ENCODE assay signal across 8 cellular contexts in the genomic region with DNA sequence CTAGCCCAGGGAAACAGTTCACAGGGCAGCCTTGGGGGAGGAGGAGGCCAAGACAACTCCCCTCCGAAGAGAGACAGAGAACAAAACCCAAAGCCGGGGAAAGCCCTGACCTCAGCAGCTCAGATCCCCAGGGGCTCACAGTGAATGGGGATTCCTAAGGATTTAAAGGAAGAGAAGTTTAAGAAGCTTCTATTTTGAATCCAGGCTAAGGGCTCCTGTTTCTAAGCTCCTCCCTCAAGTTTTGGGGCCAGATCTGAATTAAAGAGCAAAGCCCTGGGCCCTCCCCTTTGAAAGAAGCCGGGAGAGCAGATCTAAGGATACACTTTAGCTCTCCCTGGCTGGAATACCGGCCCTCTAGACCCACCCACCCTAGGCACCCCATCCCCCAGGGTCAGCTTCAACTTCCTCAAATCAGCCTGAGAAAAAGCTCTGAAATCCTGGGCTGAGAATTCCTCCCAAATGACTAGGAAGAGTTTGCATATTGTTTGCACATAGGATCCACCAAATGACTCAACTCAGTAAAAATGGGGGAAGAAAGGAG. TPM values are rescaled to one million over a fixed set of nuclear protein-coding genes. Genes with fewer than 3 reads are reported as not detected.
DNase-seq lines count a peak whose midpoint lies in the region; ATAC-seq and TF ChIP-seq lines count a peak whose summit lies in the region.

No MANE protein-coding gene starts in this region.

- no peak for TF ChIP-seq POLR2A in thyroid gland (IDR thresholded peaks at IDR 0.05)

- no peaks in the 10 kb centered on the region for H3K9me3 Mint-ChIP-seq in activated naive CD8-positive, alpha-beta T cell (ENCODE audit: low read depth)
- H3K9me3 Mint-ChIP-seq in activated naive CD8-positive, alpha-beta T cell treated with anti-CD3 and anti-CD28 coated beads for 36 hours, result no peaks in the 10 kb centered on the region
- no peaks in the 10 kb centered on the region for H3K9me3 Mint-ChIP-seq in activated CD8-positive, alpha-beta T cell treated with anti-CD3 and anti-CD28 coated beads, Interleukin-2, amount 10 ng/mL, durations not matched to agents 7 days and 5 days (ENCODE audit: insufficient read depth)

- peak overlapping the region; percentile 34 for H3K27ac Mint-ChIP-seq in activated naive CD8-positive, alpha-beta T cell
- no peak overlapping the region for H3K27ac Mint-ChIP-seq in activated naive CD8-positive, alpha-beta T cell treated with anti-CD3 and anti-CD28 coated beads for 36 hours
- peak overlapping the region; percentile 57 for H3K27ac Mint-ChIP-seq in activated CD8-positive, alpha-beta T cell treated with anti-CD3 and anti-CD28 coated beads, Interleukin-2, amount 10 ng/mL, durations not matched to agents 7 days and 5 days

- DNase-seq in activated naive CD8-positive, alpha-beta T cell treated with anti-CD3 and anti-CD28 coated beads for 36 hours, result no peak
- no peak for DNase-seq in activated CD8-positive, alpha-beta T cell treated with anti-CD3 and anti-CD28 coated beads, Interleukin-2, amount 10 ng/mL, durations not matched to agents 7 days and 5 days
- DNase-seq in thyroid gland (peak; percentile 18 to 26), ureter (ENCODE audit: low spot score) (no peak), NK-92 (lab: John Stamatoyannopoulos, UW; ENCODE audit: unreplicated experiment) (no peak)
- no peak for DNase-seq in NK-92 treated with Interleukin-12 subunit alpha and Interleukin-12 subunit beta, amount 100 ng/mL, for 24 hours (lab: John Stamatoyannopoulos, UW)

- peaks cover 33 to 37% of the 10 kb centered on the region in 2 donors for H3K4me1 ChIP-seq in thyroid gland

- 9 to 15% methylated on average over 4 of the region's 4 CpGs for WGBS in thyroid gland, 2 donors

- H3K36me3 ChIP-seq in thyroid gland, result no peaks in the 10 kb centered on the region

- H3K9me3 ChIP-seq in thyroid gland, result no peaks in the 10 kb centered on the region

- H3K4me1 Mint-ChIP-seq in activated naive CD8-positive, alpha-beta T cell (ENCODE audit: low read depth), result peaks cover 29% of the 10 kb centered on the region
- peaks cover 18% of the 10 kb centered on the region for H3K4me1 Mint-ChIP-seq in activated naive CD8-positive, alpha-beta T cell treated with anti-CD3 and anti-CD28 coated beads for 36 hours
- H3K4me1 Mint-ChIP-seq in activated CD8-positive, alpha-beta T cell treated with anti-CD3 and anti-CD28 coated beads, Interleukin-2, amount 10 ng/mL, durations not matched to agents 7 days and 5 days (ENCODE audit: low read depth), result peaks cover 23% of the 10 kb centered on the region

- no peaks in the 10 kb centered on the region for H3K27me3 ChIP-seq in thyroid gland

- intact Hi-C loops in thyroid gland (cut with DNase I), result no loop called here

- H3K4me3 Mint-ChIP-seq in activated naive CD8-positive, alpha-beta T cell, result peak overlapping the region; percentile 59
- H3K4me3 Mint-ChIP-seq in activated naive CD8-positive, alpha-beta T cell treated with anti-CD3 and anti-CD28 coated beads for 36 hours, result no peak overlapping the region
- H3K4me3 Mint-ChIP-seq in activated CD8-positive, alpha-beta T cell treated with anti-CD3 and anti-CD28 coated beads, Interleukin-2, amount 10 ng/mL, durations not matched to agents 7 days and 5 days, result peak overlapping the region; percentile 51

- peak overlapping the region; percentile 18 to 88 (median 48) for H3K27ac ChIP-seq in thyroid gland

- peak overlapping the region; percentile 92 for H3K4me3 ChIP-seq in iPS-11a (ENCODE audit: low read depth, low read length)
- no peak overlapping the region for H3K4me3 ChIP-seq in thyroid gland (replicated peaks in 1 of 3)

- no peak for ATAC-seq in activated CD8-positive, alpha-beta T cell treated with anti-CD3 and anti-CD28 coated beads, Interleukin-2, amount 10 ng/mL, durations not matched to agents 7 days and 5 days

- no peaks in the 10 kb centered on the region for H3K27me3 Mint-ChIP-seq in activated naive CD8-positive, alpha-beta T cell
- H3K27me3 Mint-ChIP-seq in activated naive CD8-positive, alpha-beta T cell treated with anti-CD3 and anti-CD28 coated beads for 36 hours, result no peaks in the 10 kb centered on the region
- H3K27me3 Mint-ChIP-seq in activated CD8-positive, alpha-beta T cell treated with anti-CD3 and anti-CD28 coated beads, Interleukin-2, amount 10 ng/mL, durations not matched to agents 7 days and 5 days (ENCODE audit: low read depth), result no peaks in the 10 kb centered on the region

- POLR2A ChIA-PET in activated CD8-positive, alpha-beta T cell treated with anti-CD3 and anti-CD28 coated beads, Interleukin-2, amount 10 ng/mL, durations not matched to agents 7 days and 5 days (lab: Charles Lee), result interaction anchor here (0.8 to 1.0 kb wide), 2 partner anchors 14 to 15 kb away, joined by 3 to 5 read pairs; no protein-coding TSS in a partner anchor

- CTCF ChIA-PET in activated CD8-positive, alpha-beta T cell treated with anti-CD3 and anti-CD28 coated beads, Interleukin-2, amount 10 ng/mL, durations not matched to agents 7 days and 5 days (lab: Charles Lee), result interaction anchor here (0.6 to 6.7 kb wide), 7 partner anchors 18 to 134 kb away, joined by 3 to 57 read pairs (median 4); a partner anchor contains a TSS

- no peaks in the 10 kb centered on the region for H3K36me3 Mint-ChIP-seq in activated naive CD8-positive, alpha-beta T cell
- H3K36me3 Mint-ChIP-seq in activated naive CD8-positive, alpha-beta T cell treated with anti-CD3 and anti-CD28 coated beads for 36 hours, result peaks cover 7% of the 10 kb centered on the region
- peaks cover 27% of the 10 kb centered on the region for H3K36me3 Mint-ChIP-seq in activated CD8-positive, alpha-beta T cell treated with anti-CD3 and anti-CD28 coated beads, Interleukin-2, amount 10 ng/mL, durations not matched to agents 7 days and 5 days (ENCODE audit: low read depth)

- TF ChIP-seq CTCF in thyroid gland (IDR thresholded peaks at IDR 0.05), result no peak

RNA-seq across cellular contexts. Expression of a gene that starts 3.9 kb away (rescaled TPM):
- 10 to 100 TPM; 55.3 to 57.3 TPM for total RNA-seq in activated naive CD8-positive, alpha-beta T cell treated with anti-CD3 and anti-CD28 coated beads for 36 hours
- 10 to 100 TPM; 76.1 to 76.6 TPM for total RNA-seq in activated CD8-positive, alpha-beta T cell treated with anti-CD3 and anti-CD28 coated beads, Interleukin-2, amount 10 ng/mL, durations not matched to agents 7 days and 5 days
- total RNA-seq in thyroid gland (10 to 100 TPM; 15.5 to 32.1 (median 21.2) TPM), ureter (23.7 TPM)

RNA-seq across cellular contexts. Expression of a gene that starts 49.4 kb away (rescaled TPM):
- 10 to 100 TPM; 44.0 to 44.4 TPM for total RNA-seq in activated naive CD8-positive, alpha-beta T cell treated with anti-CD3 and anti-CD28 coated beads for 36 hours
- 10 to 100 TPM; 67.4 to 69.6 TPM for total RNA-seq in activated CD8-positive, alpha-beta T cell treated with anti-CD3 and anti-CD28 coated beads, Interleukin-2, amount 10 ng/mL, durations not matched to agents 7 days and 5 days
- 10 to 100 TPM; 12.7 to 27.1 (median 17.0) TPM for total RNA-seq in thyroid gland
- 13.6 TPM for total RNA-seq in ureter

Comparison
In these comparisons a context has a peak if more than half of its experiments do, and no peak if none do; other contexts are left out.
1. DNase-seq: peak in thyroid gland (2 of 2); none in activated naive CD8-positive, alpha-beta T cell treated with anti-CD3 and anti-CD28 coated beads for 36 hours (single experiment), activated CD8-positive, alpha-beta T cell treated with anti-CD3 and anti-CD28 coated beads, Interleukin-2, amount 10 ng/mL, durations not matched to agents 7 days and 5 days (single experiment), ureter (single experiment), NK-92 treated with Interleukin-12 subunit alpha and Interleukin-12 subunit beta, amount 100 ng/mL, for 24 hours (single experiment) and NK-92 (single experiment).